28 cellular contexts compared by ENCODE assay signal in the genomic region with DNA sequence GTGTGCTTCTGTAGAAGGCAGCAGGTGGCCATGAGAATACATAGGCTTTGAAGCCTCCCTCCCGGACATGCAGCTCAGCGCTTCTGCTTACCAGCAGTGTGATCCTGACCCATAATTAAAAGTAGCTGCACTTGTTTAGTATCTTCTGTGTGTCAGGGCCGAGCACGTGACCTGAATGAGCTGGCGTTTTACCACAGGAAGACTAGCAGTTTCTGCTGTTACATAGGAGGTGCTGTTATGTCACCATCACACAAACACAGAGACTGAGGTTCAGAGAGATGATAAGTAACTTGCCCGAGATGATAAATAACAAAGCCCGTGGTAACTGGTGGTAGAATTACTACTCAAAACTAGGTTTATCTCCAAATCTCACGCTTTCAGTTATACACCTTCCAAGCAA.
"Had no signal": no experiment of that assay in that cellular context is flagged by ENCODE, and none has a peak within 500 bp of the region (broad histone marks: within the 10 kb centered on the region; RNA-seq: fewer than 3 reads in every experiment).

No MANE protein-coding gene starts in this region.

- H3K4me3 ChIP-seq: ascending aorta, breast epithelium, cardiac muscle cell, colonic mucosa had no signal

- DNase-seq: activated B cell treated with CpG ODN at 0.5 μM for 24 hours; activated CD4-positive, alpha-beta memory T cell treated with anti-CD3 and anti-CD28 coated beads for 36 hours; activated CD4-positive, alpha-beta T cell treated with anti-CD3 and anti-CD28 coated beads for 48 hours; activated CD4-positive, alpha-beta T cell treated with anti-CD3 and anti-CD28 coated beads, Interleukin-2, amount 50 U/mL, for 1 hour; activated CD8-positive, alpha-beta memory T cell treated with anti-CD3 and anti-CD28 coated beads, Interleukin-2, amount 50 U/mL, for 48 hours; activated CD8-positive, alpha-beta T cell treated with anti-CD3 and anti-CD28 coated beads, Interleukin-2, amount 10 ng/mL, durations not matched to agents 7 days and 5 days; activated gamma-delta T cell; activated naive CD4-positive, alpha-beta T cell; activated naive CD4-positive, alpha-beta T cell treated with anti-CD3 and anti-CD28 coated beads, Interleukin-2, amount 10 ng/mL, durations not matched to agents 7 days and 5 days; activated naive CD8-positive, alpha-beta T cell treated with anti-CD3 and anti-CD28 coated beads, Interleukin-2, amount 10 ng/mL, durations not matched to agents 7 days and 5 days; activated T-cell treated with anti-CD3 and anti-CD28 coated beads for 4 hours; activated T-cell treated with anti-CD3 and anti-CD28 coated beads, Interleukin-2, amount 50 U/mL, for 24 hours; activated T-cell treated with anti-CD3 and anti-CD28 coated beads, Interleukin-2, amount 50 U/mL, for 72 hours; central memory CD4-positive, alpha-beta T cell; cerebellar nuclear complex; colonic mucosa; effector CD8-positive, alpha-beta T cell; foreskin fibroblast; head of caudate nucleus; hippocampal formation; T1000; WERI-Rb-1 had no signal

- ATAC-seq: activated CD4-positive, CD25-positive, alpha-beta regulatory T cell treated with anti-CD3 and anti-CD28 coated beads, Interleukin-2, amount 50 U/mL, for 24 hours; activated CD8-positive, alpha-beta T cell treated with anti-CD3 and anti-CD28 coated beads, Interleukin-2, amount 10 ng/mL, durations not matched to agents 7 days and 5 days; activated naive CD4-positive, alpha-beta T cell treated with anti-CD3 and anti-CD28 coated beads, Interleukin-2, amount 50 U/mL, for 72 hours; activated T-cell treated with anti-CD3 and anti-CD28 coated beads, Interleukin-2, amount 50 U/mL, for 72 hours; esophagus mucosa had no signal
